Comparison of ENCODE assay signal across 15 cellular contexts in the genomic region with DNA sequence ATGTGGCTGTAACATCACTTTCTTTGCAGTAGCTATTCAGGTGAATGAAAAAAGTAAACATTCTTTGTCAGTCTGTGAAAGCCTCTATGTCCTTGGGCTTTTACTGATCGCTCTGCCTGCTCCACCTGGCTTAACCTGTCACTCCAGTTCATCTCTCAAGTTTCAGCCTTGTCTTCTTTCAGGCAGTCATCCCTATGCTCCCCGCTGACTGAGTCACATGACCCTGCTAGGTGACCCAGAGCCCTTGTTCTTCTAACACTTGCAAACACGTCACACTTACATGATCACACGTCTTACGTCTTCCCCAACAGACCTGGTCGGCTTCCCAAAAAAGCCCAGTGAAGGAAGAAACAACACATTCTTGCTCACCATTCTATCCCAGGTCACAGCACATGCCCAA.
DNase-seq lines count a peak whose midpoint lies in the region; ATAC-seq and TF ChIP-seq lines count a peak whose summit lies in the region.
"Had no signal": no experiment of that assay in that cellular context is flagged by ENCODE, and none has a peak within 500 bp of the region (broad histone marks: within the 10 kb centered on the region; RNA-seq: fewer than 3 reads in every experiment).

No MANE protein-coding gene starts in this region.

- TF ChIP-seq CTCF in LNCaP clone FGC (IDR thresholded peaks at IDR 0.05; ENCODE audit: control insufficient read depth, extremely low read depth, insufficient read depth) (no peak), VCaP (conservative IDR thresholded peaks at IDR 0.05) (no peak)

- H3K4me3 ChIP-seq in LNCaP clone FGC (ENCODE audit: low read depth, low read length): no peak overlapping the region
- H3K4me3 ChIP-seq: adrenal gland, left lung had no signal

- DNase-seq in DMS53 (lab: John Stamatoyannopoulos, UW) (peak; percentile 92), LNCaP clone FGC (ENCODE audit: low read depth) (peak; percentile 62), islet precursor cell (peak; percentile 86), AG08395 (ENCODE audit: low spot score) (no peak)
- no peak for DNase-seq in activated T-cell treated with anti-CD3 and anti-CD28 coated beads, Interleukin-2, amount 50 U/mL, for 48 hours
- DNase-seq: activated CD4-positive, CD25-positive, alpha-beta regulatory T cell; adrenal gland; CD4-positive, alpha-beta T cell; DND-41; left lung; MV-4-11; NCI-H2107 had no signal

- peak overlapping the region; percentile 28 for H3K27ac ChIP-seq in VCaP
- H3K27ac ChIP-seq: adrenal gland, left lung had no signal

- ATAC-seq in HG03196 (IDR thresholded peaks at IDR 0.05; ENCODE audit: unreplicated experiment) (no peak), GM18511 (IDR thresholded peaks at IDR 0.05; ENCODE audit: unreplicated experiment) (no peak)
- ATAC-seq: left lung had no signal

Comparison
In these comparisons a context has a peak if more than half of its experiments do, and no peak if none do; other contexts are left out.
1. DNase-seq: peak in DMS53 (single experiment), LNCaP clone FGC (single experiment) and islet precursor cell (single experiment); none in activated T-cell treated with anti-CD3 and anti-CD28 coated beads, Interleukin-2, amount 50 U/mL, for 48 hours (0 of 2) and AG08395 (single experiment).